Comparison of ENCODE assay signal across 25 cellular contexts in genomic region chr4:75953509-75953908, GRCh38. TPM values are rescaled to one million over a fixed set of nuclear protein-coding genes. Genes with fewer than 3 reads are reported as not detected.
"Had no signal": no experiment of that assay in that cellular context is flagged by ENCODE, and none has a peak within 500 bp of the region (broad histone marks: within the 10 kb centered on the region; RNA-seq: fewer than 3 reads in every experiment).

No MANE protein-coding gene starts in this region.

- ATAC-seq: left lung; naive thymus-derived CD8-positive, alpha-beta T cell; right lobe of liver; stimulated activated naive B cell treated with anti-CD40 and anti-IgM and Interleukin-4, amounts not matched to agents 10 μg/mL and 1 μg/mL and 100 μg/mL, for 72 hours; upper lobe of right lung had no signal

- H3K4me1 ChIP-seq: left lung, right lobe of liver, upper lobe of right lung had no signal

- H3K9me3 Mint-ChIP-seq: activated naive CD8-positive, alpha-beta T cell treated with anti-CD3 and anti-CD28 coated beads for 36 hours; naive thymus-derived CD8-positive, alpha-beta T cell; stimulated activated naive B cell treated with anti-CD40 and anti-IgM and Interleukin-4, amounts not matched to agents 10 μg/mL and 1 μg/mL and 100 μg/mL, for 72 hours had no signal

- H3K27ac Mint-ChIP-seq: stimulated activated naive B cell treated with anti-CD40 and anti-IgM and Interleukin-4, amounts not matched to agents 10 μg/mL and 1 μg/mL and 100 μg/mL, for 72 hours had no signal

- H3K4me1 Mint-ChIP-seq: activated naive CD8-positive, alpha-beta T cell treated with anti-CD3 and anti-CD28 coated beads for 36 hours had no signal

- H3K9me3 ChIP-seq: left lung, right lobe of liver, upper lobe of right lung had no signal

- H3K4me2 ChIP-seq: smooth muscle cell had no signal

- H3K4me3 Mint-ChIP-seq: activated naive CD8-positive, alpha-beta T cell treated with anti-CD3 and anti-CD28 coated beads for 36 hours; naive thymus-derived CD8-positive, alpha-beta T cell; stimulated activated naive B cell treated with anti-CD40 and anti-IgM and Interleukin-4, amounts not matched to agents 10 μg/mL and 1 μg/mL and 100 μg/mL, for 72 hours had no signal

- H3K4me3 ChIP-seq: left lung, right lobe of liver, smooth muscle cell, upper lobe of right lung had no signal

- H3K27me3 Mint-ChIP-seq: activated naive CD8-positive, alpha-beta T cell treated with anti-CD3 and anti-CD28 coated beads for 36 hours; naive thymus-derived CD8-positive, alpha-beta T cell; stimulated activated naive B cell treated with anti-CD40 and anti-IgM and Interleukin-4, amounts not matched to agents 10 μg/mL and 1 μg/mL and 100 μg/mL, for 72 hours had no signal

- H3K27ac ChIP-seq: epithelial cell of prostate, left lung, right lobe of liver, upper lobe of right lung, VCaP had no signal

- H3K27me3 ChIP-seq: left lung, right lobe of liver, upper lobe of right lung had no signal

- DNase-seq: activated CD4-positive, alpha-beta T cell treated with anti-CD3 and anti-CD28 coated beads for 1 hour; activated gamma-delta T cell treated with Interleukin-2 at 50 U/mL for 16 hours; activated naive CD8-positive, alpha-beta T cell treated with anti-CD3 and anti-CD28 coated beads for 36 hours; amniotic stem cell; dermis blood vessel endothelial cell; effector memory CD4-positive, alpha-beta T cell; foreskin melanocyte; head of caudate nucleus; left lung; mesendoderm; naive thymus-derived CD8-positive, alpha-beta T cell; right lobe of liver; stimulated activated CD4-positive, alpha-beta T cell treated with anti-CD3 and anti-CD28 coated beads, Interleukin-4, amount 100 ng/mL, for 1 hour; stimulated activated naive B cell treated with anti-CD40 and anti-IgM and Interleukin-4, amounts not matched to agents 10 μg/mL and 1 μg/mL and 100 μg/mL, for 72 hours; T-helper 2 cell; upper lobe of right lung had no signal

RNA-seq across cellular contexts. Expression of gene PPEF2, which starts 51.3 kb away (rescaled TPM):
- total RNA-seq: activated naive CD8-positive, alpha-beta T cell treated with anti-CD3 and anti-CD28 coated beads for 36 hours; chondrocyte; dermis blood vessel endothelial cell; kidney epithelial cell; left lung; mucosa of gallbladder; osteocyte; pulmonary artery endothelial cell; right lobe of liver; SK-MEL-5; smooth muscle cell; upper lobe of right lung had no signal
- polyA plus RNA-seq: naive thymus-derived CD8-positive, alpha-beta T cell; smooth muscle cell had no signal

RNA-seq across cellular contexts. Expression of gene CXCL9, which starts 53.8 kb away (rescaled TPM):
- total RNA-seq: chondrocyte; dermis blood vessel endothelial cell; kidney epithelial cell; naive thymus-derived CD8-positive, alpha-beta T cell; osteocyte; pulmonary artery endothelial cell had no signal
- polyA plus RNA-seq: naive thymus-derived CD8-positive, alpha-beta T cell had no signal
